9 cellular contexts compared by ENCODE assay signal in genomic region chr19:38736036-38736412, GRCh38. TPM values are rescaled to one million over a fixed set of nuclear protein-coding genes. Genes with fewer than 3 reads are reported as not detected.
DNase-seq lines count a peak whose midpoint lies in the region; ATAC-seq, FAIRE-seq and TF ChIP-seq lines count a peak whose summit lies in the region.
"Had no signal": no experiment of that assay in that cellular context is flagged by ENCODE, and none has a peak within 500 bp of the region (broad histone marks: within the 10 kb centered on the region; RNA-seq: fewer than 3 reads in every experiment).

No MANE protein-coding gene starts in this region.

- no peak for TF ChIP-seq CTCF in cardiac fibroblast (IDR thresholded peaks at IDR 0.05; ENCODE audit: low read depth, low read length)
- TF ChIP-seq CTCF in liver (IDR thresholded peaks at IDR 0.05; ENCODE audit: low read depth, low read length, missing input control) = no peak

- peak overlapping the region; percentile 62 to 73 for H3K27ac ChIP-seq in liver (ENCODE audit: low read depth in 1 of 2, low read length in 2 of 2)

- H3K4me1 ChIP-seq in liver (ENCODE audit: control insufficient read depth in 4 of 4, insufficient read depth in 4 of 4, low read length in 3 of 4) = peaks cover 3 to 22% (median 11%) of the 10 kb centered on the region in 4 donors

- peak overlapping the region; percentile 67 for H3K27ac Mint-ChIP-seq in T-helper 17 cell

- no peaks in the 10 kb centered on the region for H3K27me3 ChIP-seq in liver (ENCODE audit: control insufficient read depth in 4 of 4, insufficient read depth in 4 of 4, low read length in 3 of 4)

- no peak for TF ChIP-seq RAD21 in liver (IDR thresholded peaks at IDR 0.05)

- H3K4me3 ChIP-seq in cardiac fibroblast (replicated peaks in 1 of 2; ENCODE audit: low read depth in 2 of 2, low read length in 2 of 2) (peak overlapping the region; percentile 19 to 40), liver (ENCODE audit: low read depth in 1 of 3, low read length in 3 of 3) (peak overlapping the region in 2 of 3 donors; percentile 41 to 42)

- no peak for FAIRE-seq in frontal cortex (lab: Jason Lieb, UNC)

- H3K9ac ChIP-seq in liver (ENCODE audit: low read depth in 1 of 2, low read length in 2 of 2) = no peak overlapping the region

- peaks cover 3% of the 10 kb centered on the region for H3K36me3 Mint-ChIP-seq in T-helper 17 cell (ENCODE audit: low read depth)

- peaks cover 39% of the 10 kb centered on the region for H3K4me1 Mint-ChIP-seq in T-helper 17 cell

- peak overlapping the region; percentile 89 for H3K4me3 Mint-ChIP-seq in T-helper 17 cell

- WGBS in liver = 6% methylated on average over 42 of the region's 42 CpGs

- peak; percentile 57 for ATAC-seq in T-helper 17 cell
- ATAC-seq in HG02973 (IDR thresholded peaks at IDR 0.05; ENCODE audit: unreplicated experiment) = no peak

- no peaks in the 10 kb centered on the region for H3K27me3 Mint-ChIP-seq in T-helper 17 cell

- DNase-seq in NCI-H1105 treated with DMSO at 0.1 percent for 48 hours (lab: John Stamatoyannopoulos, UW) (peak; percentile 38), NCI-H1105 (lab: John Stamatoyannopoulos, UW) (no peak), T-helper 17 cell (peak; percentile 41 to 63 (median 58)), cardiac fibroblast (ENCODE audit: low read depth in 2 of 2) (no peak), frontal cortex (ENCODE audit: low spot score in 2 of 2) (no peak)
- peak; percentile 35 to 64 for DNase-seq in stimulated activated CD8-positive, alpha-beta memory T cell treated with anti-CD3 and anti-CD28 coated beads, Interleukin-7, amount 100 ng/mL, for 4 hours (ENCODE audit: low read depth in 2 of 2)

- H3K9me3 ChIP-seq in T-helper 17 cell (ENCODE audit: control insufficient read depth, low read length, poor library complexity, severe bottlenecking) = no peaks in the 10 kb centered on the region
- no peaks in the 10 kb centered on the region for H3K9me3 ChIP-seq in liver (ENCODE audit: control insufficient read depth in 4 of 4, low read length in 3 of 4)

- H3K36me3 ChIP-seq in liver (ENCODE audit: control insufficient read depth in 4 of 4, insufficient read depth in 3 of 4, low read depth in 1 of 4, low read length in 3 of 4) = no peaks in the 10 kb centered on the region

TF ChIP-seq in liver, 16 proteins besides CTCF, POLR2A, EP300 and RAD21:
- TF ChIP-seq JUND (IDR thresholded peaks at IDR 0.05) (no peak), EGR1 (IDR thresholded peaks at IDR 0.05; ENCODE audit: low read depth in 2 of 2) (no peak)

RNA-seq across cellular contexts. Expression of gene CAPN12, which starts 8.2 kb away (rescaled TPM):
- total RNA-seq in T-helper 17 cell (1 to 10 TPM; 6.8 to 9.0 TPM), liver (10 to 100 TPM in 1 of 2 donors, 1 to 10 TPM in 1; 5.3 to 28.7 TPM), frontal cortex (under 0.01 TPM)
- polyA plus RNA-seq in liver = 10 to 100 TPM in 1 of 2 donors, 1 to 10 TPM in 1; 3.8 to 12.3 TPM

RNA-seq across cellular contexts. Expression of gene LGALS7, which starts 37.3 kb away (rescaled TPM):
- total RNA-seq in T-helper 17 cell (not detected), liver (not detected), frontal cortex (not detected)
- not detected for polyA plus RNA-seq in liver
- total RNA-seq: subcutaneous adipose tissue had no signal

RNA-seq across cellular contexts. Expression of gene LGALS7B, which starts 53.0 kb away (rescaled TPM):
- not detected for total RNA-seq in T-helper 17 cell
- not detected for total RNA-seq in liver
- polyA plus RNA-seq in liver = under 1 TPM in 1 of 2 donors, not detected in 1; 0.36 TPM
- not detected for total RNA-seq in frontal cortex
- total RNA-seq: subcutaneous adipose tissue had no signal

Comparison
In these comparisons a context has a peak if more than half of its experiments do, and no peak if none do; other contexts are left out.
1. DNase-seq: peak in NCI-H1105 treated with DMSO at 0.1 percent for 48 hours (single experiment), T-helper 17 cell (3 of 3) and stimulated activated CD8-positive, alpha-beta memory T cell treated with anti-CD3 and anti-CD28 coated beads, Interleukin-7, amount 100 ng/mL, for 4 hours (2 of 2); none in NCI-H1105 (single experiment), cardiac fibroblast (0 of 2) and frontal cortex (0 of 2).